Comparison of ENCODE assay signal across 8 cellular contexts in the genomic region with DNA sequence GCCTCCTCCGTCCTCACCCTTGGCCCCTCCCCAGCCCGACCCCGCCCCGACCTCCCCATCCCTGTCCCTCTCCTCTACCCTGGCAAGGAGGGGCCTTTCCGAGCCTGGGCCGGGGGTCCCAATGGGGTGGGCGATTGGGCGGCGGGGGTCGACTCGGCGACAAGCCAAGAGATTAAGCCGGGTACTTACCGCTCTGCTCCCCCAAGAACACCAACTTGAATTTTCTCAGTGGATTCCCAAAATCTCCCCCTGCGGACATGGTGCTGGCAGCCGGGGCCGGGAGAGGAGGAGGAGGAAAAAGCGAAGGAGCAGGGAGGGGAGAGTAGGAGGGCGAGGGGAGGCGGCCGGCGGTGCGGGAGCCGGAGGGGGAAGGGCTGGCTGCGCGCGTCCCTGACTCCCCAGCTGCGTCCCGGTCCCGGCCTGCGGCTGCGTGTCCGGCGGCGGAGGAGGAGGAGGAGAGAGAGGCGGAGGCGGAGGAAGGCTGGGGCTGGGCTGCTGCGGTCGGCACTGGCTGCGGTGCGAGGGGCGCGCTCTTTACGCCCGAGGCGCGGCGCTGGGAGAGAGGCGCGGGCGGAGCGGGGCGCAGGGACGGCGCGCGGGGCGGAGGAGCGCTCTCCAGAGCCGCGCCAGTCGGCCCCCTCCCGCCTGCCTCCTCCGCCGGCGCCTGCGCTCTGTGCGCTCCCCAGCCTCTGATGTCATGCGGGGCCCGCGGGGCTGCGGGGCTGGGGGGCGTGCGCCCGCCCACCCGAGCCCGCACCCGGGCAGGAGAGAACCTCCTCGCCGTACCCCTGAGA. TPM values are rescaled to one million over a fixed set of nuclear protein-coding genes. Genes with fewer than 3 reads are reported as not detected.
A peak's percentile ranks its signal among the peaks of the same experiment; 100 is the strongest.
DNase-seq lines count a peak whose midpoint lies in the region; TF ChIP-seq lines count a peak whose summit lies in the region.

A gene (minus strand): TSS at position 675 of the 794 bp plus-strand sequence. CDS start 416 bp downstream, at position 259.

- no peaks in the 10 kb centered on the region for H3K4me1 Mint-ChIP-seq in progenitor cell of endocrine pancreas (ENCODE audit: low read depth)

- CTCF ChIA-PET in A673 (lab: Charles Lee) = no interaction called here

- no peaks in the 10 kb centered on the region for H3K9me3 Mint-ChIP-seq in progenitor cell of endocrine pancreas (ENCODE audit: low read depth)

- DNase-seq in A673 (ENCODE audit: low spot score) (peak; percentile 54), GM10266 (ENCODE audit: extremely low spot score) (peak; percentile 72), NCI-H2171 (lab: John Stamatoyannopoulos, UW) (peak; percentile 70), astrocyte of the spinal cord (ENCODE audit: low read depth, low spot score) (peak; percentile 17), hippocampal formation (lab: John Stamatoyannopoulos, UW) (peak; percentile 52 to 59), progenitor cell of endocrine pancreas (ENCODE audit: low spot score, unreplicated experiment) (peak; percentile 33), GM19238 (ENCODE audit: insufficient read length, low spot score) (no peak)
- no peak for DNase-seq in stimulated activated CD4-positive, alpha-beta T cell treated with anti-CD3 and anti-CD28 coated beads, Interleukin-2, amount 100 ng/mL, for 48 hours

- peaks cover 34% of the 10 kb centered on the region for H3K27me3 ChIP-seq in A673 (replicated peaks; ENCODE audit: insufficient read depth, low read depth, low read length, poor library complexity)

- in situ Hi-C loops in astrocyte of the spinal cord (cut with HindIII; ENCODE audit: low sequenced_read_pairs) = no loop called here

- peak within 1 kb of the TSS; percentile 59 for H3K4me3 ChIP-seq in A673 (ENCODE audit: low read depth, low read length, poor library complexity, severe bottlenecking)
- H3K4me3 ChIP-seq in astrocyte of the spinal cord (ENCODE audit: low read depth, low read length) = peak within 1 kb of the TSS; percentile 64

- POLR2A ChIA-PET in A673 (lab: Charles Lee; ENCODE audit: low non-redundant PET) = no interaction called here

- H3K27ac ChIP-seq in A673 (ENCODE audit: low read depth, low read length, poor library complexity, severe bottlenecking) = no peak within 1 kb of the TSS

- no peaks in the 10 kb centered on the region for H3K36me3 Mint-ChIP-seq in progenitor cell of endocrine pancreas (ENCODE audit: insufficient read depth)

- H3K4me3 Mint-ChIP-seq in progenitor cell of endocrine pancreas (ENCODE audit: low read depth) = peak within 1 kb of the TSS; percentile 85

- no peaks in the 10 kb centered on the region for H3K9me3 ChIP-seq in A673 (ENCODE audit: low read depth, low read length, poor library complexity, severe bottlenecking)

- BruUV-seq in A673 (replicated peaks; lab: Mats Ljungman, UMichigan) = no TSS peak

- H3K27ac Mint-ChIP-seq in progenitor cell of endocrine pancreas = peak within 1 kb of the TSS; percentile 93

- TF ChIP-seq CTCF in A673 (conservative IDR thresholded peaks at IDR 0.05; ENCODE audit: low read depth, low read length) = no peak
- TF ChIP-seq CTCF in GM10266 (IDR thresholded peaks at IDR 0.05; ENCODE audit: control insufficient read depth, insufficient read depth, low read depth, missing control alignments) = no peak
- no peak for TF ChIP-seq CTCF in astrocyte of the spinal cord (IDR thresholded peaks at IDR 0.05; ENCODE audit: low read depth, low read length)
- TF ChIP-seq CTCF in progenitor cell of endocrine pancreas (IDR thresholded peaks at IDR 0.05; ENCODE audit: unreplicated experiment) = no peak

- no peaks in the 10 kb centered on the region for H3K36me3 ChIP-seq in A673 (ENCODE audit: insufficient read depth, low read length, poor library complexity, severe bottlenecking)

- peaks cover 5% of the 10 kb centered on the region for H3K4me1 ChIP-seq in A673 (ENCODE audit: insufficient read depth, low read length, poor library complexity, severe bottlenecking)

- intact Hi-C loops in A673 (cut with micrococcal nuclease; ENCODE audit: unreplicated experiment) = no loop called here

- peaks cover 78% of the 10 kb centered on the region for H3K27me3 Mint-ChIP-seq in progenitor cell of endocrine pancreas

RNA-seq across cellular contexts. Expression of the gene that starts here (rescaled TPM):
- total RNA-seq in A673 (2021) = 0.86 and 0.87 TPM in 2 replicates
- total RNA-seq in progenitor cell of endocrine pancreas = 10.5 and 12.9 TPM in 2 replicates

Comparison
In these comparisons a context has a peak if more than half of its experiments do, and no peak if none do; other contexts are left out.
1. Peak in DNase-seq and H3K4me3 ChIP-seq in A673; RNA of the gene not detected or under 1 TPM.
2. DNase-seq: peak in GM10266 (single experiment), NCI-H2171 (single experiment), astrocyte of the spinal cord (single experiment), hippocampal formation (2 of 2) and progenitor cell of endocrine pancreas (single experiment); none in stimulated activated CD4-positive, alpha-beta T cell treated with anti-CD3 and anti-CD28 coated beads, Interleukin-2, amount 100 ng/mL, for 48 hours (0 of 2) and GM19238 (single experiment).